8 cellular contexts compared by ENCODE assay signal in genomic region chr9:127938298-127938690, GRCh38. TPM values are rescaled to one million over a fixed set of nuclear protein-coding genes. Genes with fewer than 3 reads are reported as not detected.
DNase-seq lines count a peak whose midpoint lies in the region; ATAC-seq and TF ChIP-seq lines count a peak whose summit lies in the region.

No MANE protein-coding gene starts in this region.

- H3K4me1 ChIP-seq in Peyer's patch = peaks cover 3 to 42% (median 13%) of the 10 kb centered on the region in 4 donors
- peaks cover 24 to 57% (median 25%) of the 10 kb centered on the region in 3 donors for H3K4me1 ChIP-seq in esophagus squamous epithelium

- no peak for ATAC-seq in natural killer cell treated with Interleukin-12 subunit alpha and Interleukin-12 subunit beta and Interleukin-15 and Interleukin-18, amount 100 ng/mL, for 72 hours
- ATAC-seq in HG03039 (IDR thresholded peaks at IDR 0.05; ENCODE audit: unreplicated experiment) (no peak), HG02798 (IDR thresholded peaks at IDR 0.05; ENCODE audit: poor library complexity, unreplicated experiment) (no peak)

- 42 to 50% methylated on average over 13 to 16 of the region's 25 CpGs for WGBS in esophagus squamous epithelium, 2 donors

- H3K9me3 ChIP-seq in Peyer's patch (no peaks in the 10 kb centered on the region), esophagus squamous epithelium (no peaks in the 10 kb centered on the region)

- DNase-seq in AG10803 (ENCODE audit: low read depth) (no peak), Peyer's patch (no peak), esophagus squamous epithelium (lab: John Stamatoyannopoulos, UW) (no peak), ureter (ENCODE audit: low spot score) (no peak), HFFc6 (no peak)
- no peak for DNase-seq in natural killer cell treated with Interleukin-12 subunit alpha and Interleukin-12 subunit beta and Interleukin-15 and Interleukin-18, amount 100 ng/mL, for 72 hours (ENCODE audit: low spot score)

- TF ChIP-seq CTCF in AG10803 (conservative IDR thresholded peaks at IDR 0.05; ENCODE audit: low read length) (no peak), Peyer's patch (IDR thresholded peaks at IDR 0.05) (no peak), esophagus squamous epithelium (IDR thresholded peaks at IDR 0.05) (no peak), HFFc6 (IDR thresholded peaks at IDR 0.05) (no peak)

- H3K27ac Mint-ChIP-seq in natural killer cell treated with Interleukin-12 subunit alpha and Interleukin-12 subunit beta and Interleukin-15 and Interleukin-18, amount 100 ng/mL, for 72 hours = peak overlapping the region; percentile 84 to 89
- H3K27ac Mint-ChIP-seq in HFFc6 = no peak overlapping the region; the same call in 1 of the 2 replicates

- no peaks in the 10 kb centered on the region for H3K27me3 Mint-ChIP-seq in natural killer cell treated with Interleukin-12 subunit alpha and Interleukin-12 subunit beta and Interleukin-15 and Interleukin-18, amount 100 ng/mL, for 72 hours
- peaks cover 6% of the 10 kb centered on the region for H3K27me3 Mint-ChIP-seq in HFFc6 (ENCODE audit: insufficient read depth)

- no peak for TF ChIP-seq POLR2A in Peyer's patch (IDR thresholded peaks at IDR 0.05)
- peak in 1 of 4 donors; percentile 9 for TF ChIP-seq POLR2A in esophagus squamous epithelium (IDR thresholded peaks at IDR 0.05)

- peaks cover 32 to 41% of the 10 kb centered on the region in 2 donors for H3K4me1 Mint-ChIP-seq in natural killer cell treated with Interleukin-12 subunit alpha and Interleukin-12 subunit beta and Interleukin-15 and Interleukin-18, amount 100 ng/mL, for 72 hours (ENCODE audit: low read depth in 2 of 2)
- peaks cover 41% of the 10 kb centered on the region for H3K4me1 Mint-ChIP-seq in HFFc6 (ENCODE audit: low read depth)

- peaks cover 6% of the 10 kb centered on the region for H3K36me3 Mint-ChIP-seq in natural killer cell treated with Interleukin-12 subunit alpha and Interleukin-12 subunit beta and Interleukin-15 and Interleukin-18, amount 100 ng/mL, for 72 hours
- H3K36me3 Mint-ChIP-seq in HFFc6 (ENCODE audit: low read depth) = peaks cover 9% of the 10 kb centered on the region

- intact Hi-C loops in esophagus squamous epithelium (cut with DNase I) = no loop called here

- peak overlapping the region; percentile 93 for H3K4me3 ChIP-seq in AG10803 (ENCODE audit: low read length)
- H3K4me3 ChIP-seq in Peyer's patch = peak overlapping the region; percentile 55 to 82 (median 72)
- H3K4me3 ChIP-seq in esophagus squamous epithelium = peak overlapping the region; percentile 59 to 93 (median 69)

- H3K27me3 ChIP-seq in Peyer's patch = no peaks in the 10 kb centered on the region
- H3K27me3 ChIP-seq in esophagus squamous epithelium = no peaks in the 10 kb centered on the region

- H3K27ac ChIP-seq in Peyer's patch (peak overlapping the region; percentile 54 to 79 (median 63)), esophagus squamous epithelium (peak overlapping the region; percentile 74 to 81 (median 78))

- H3K36me3 ChIP-seq in Peyer's patch (peaks cover 0 to 42% (median 0%) of the 10 kb centered on the region in 3 donors), esophagus squamous epithelium (peaks cover 12 to 58% (median 13%) of the 10 kb centered on the region in 3 donors)

- no peaks in the 10 kb centered on the region for H3K9me3 Mint-ChIP-seq in natural killer cell treated with Interleukin-12 subunit alpha and Interleukin-12 subunit beta and Interleukin-15 and Interleukin-18, amount 100 ng/mL, for 72 hours
- no peaks in the 10 kb centered on the region for H3K9me3 Mint-ChIP-seq in HFFc6

- H3K4me3 Mint-ChIP-seq in natural killer cell treated with Interleukin-12 subunit alpha and Interleukin-12 subunit beta and Interleukin-15 and Interleukin-18, amount 100 ng/mL, for 72 hours = peak overlapping the region; percentile 51
- H3K4me3 Mint-ChIP-seq in HFFc6 = no peak overlapping the region

RNA-seq across cellular contexts. Expression of gene DPM2, which starts 0.6 kb away (rescaled TPM):
- 10 to 100 TPM; 20.6 to 27.3 (median 22.1) TPM for total RNA-seq in Peyer's patch
- 10 to 100 TPM; 12.5 to 18.5 (median 15.7) TPM for total RNA-seq in esophagus squamous epithelium
- 10 to 100 TPM; 47.9 to 74.4 TPM for total RNA-seq in natural killer cell treated with Interleukin-12 subunit alpha and Interleukin-12 subunit beta and Interleukin-15 and Interleukin-18, amount 100 ng/mL, for 72 hours
- total RNA-seq in ureter = 41.1 TPM
- 10 to 100 TPM; 42.5 to 49.6 (median 47.1) TPM for total RNA-seq in HFFc6 (2021; fragmentation: NEBNext Ultra II Directional; extraction: Animal tissue kit (Norgen Biotek cat#: 25700))

RNA-seq across cellular contexts. Expression of gene PIP5KL1, which starts 7.7 kb away (rescaled TPM):
- total RNA-seq in Peyer's patch (1 to 10 TPM in 1 of 4 donors, not detected in 3; 2.5 TPM), esophagus squamous epithelium (1 to 10 TPM in 3 of 4 donors, not detected in 1; 3.1 to 4.6 (median 3.6) TPM), ureter (3.3 TPM)
- 1 to 10 TPM; 2.7 to 3.7 TPM for total RNA-seq in natural killer cell treated with Interleukin-12 subunit alpha and Interleukin-12 subunit beta and Interleukin-15 and Interleukin-18, amount 100 ng/mL, for 72 hours
- 1 to 10 TPM; 1.7 to 3.1 (median 2.1) TPM for total RNA-seq in HFFc6 (2021; fragmentation: NEBNext Ultra II Directional; extraction: Animal tissue kit (Norgen Biotek cat#: 25700))

RNA-seq across cellular contexts. Expression of gene ST6GALNAC4, which starts 21.5 kb away (rescaled TPM):
- 100 to 1,000 TPM in 1 of 4 donors, 10 to 100 TPM in 3; 39.9 to 119 (median 46.7) TPM for total RNA-seq in Peyer's patch
- 10 to 100 TPM; 12.5 to 33.0 (median 23.8) TPM for total RNA-seq in esophagus squamous epithelium
- 10 to 100 TPM; 17.5 to 44.5 TPM for total RNA-seq in natural killer cell treated with Interleukin-12 subunit alpha and Interleukin-12 subunit beta and Interleukin-15 and Interleukin-18, amount 100 ng/mL, for 72 hours
- 25.8 TPM for total RNA-seq in ureter
- 10 to 100 TPM; 22.9 to 33.4 (median 27.7) TPM for total RNA-seq in HFFc6 (2021; fragmentation: NEBNext Ultra II Directional; extraction: Animal tissue kit (Norgen Biotek cat#: 25700))

RNA-seq across cellular contexts. Expression of gene ST6GALNAC6, which starts 38.9 kb away (rescaled TPM):
- total RNA-seq in Peyer's patch (10 to 100 TPM in 3 of 4 donors, 1 to 10 TPM in 1; 7.7 to 88.3 (median 18.9) TPM), esophagus squamous epithelium (10 to 100 TPM; 14.5 to 69.4 (median 26.1) TPM), ureter (48.9 TPM)
- 10 to 100 TPM; 53.4 to 67.2 TPM for total RNA-seq in natural killer cell treated with Interleukin-12 subunit alpha and Interleukin-12 subunit beta and Interleukin-15 and Interleukin-18, amount 100 ng/mL, for 72 hours
- total RNA-seq in HFFc6 (2021; fragmentation: NEBNext Ultra II Directional; extraction: Animal tissue kit (Norgen Biotek cat#: 25700)) = 10 to 100 TPM; 29.3 to 40.6 (median 34.2) TPM

RNA-seq across cellular contexts. Expression of gene EEIG1, which starts 42.5 kb away (rescaled TPM):
- total RNA-seq in Peyer's patch = 100 to 1,000 TPM in 3 of 4 donors, 10 to 100 TPM in 1; 71.8 to 219 (median 122) TPM
- 10 to 100 TPM; 16.9 to 65.0 (median 24.0) TPM for total RNA-seq in esophagus squamous epithelium
- 10 to 100 TPM in 1 of 2 donors, 1 to 10 TPM in 1; 8.2 to 16.4 TPM for total RNA-seq in natural killer cell treated with Interleukin-12 subunit alpha and Interleukin-12 subunit beta and Interleukin-15 and Interleukin-18, amount 100 ng/mL, for 72 hours
- total RNA-seq in ureter = 99.6 TPM
- total RNA-seq in HFFc6 (2021; fragmentation: NEBNext Ultra II Directional; extraction: Animal tissue kit (Norgen Biotek cat#: 25700)) = 10 to 100 TPM; 26.7 to 35.4 (median 29.3) TPM
